In the genomic region with DNA sequence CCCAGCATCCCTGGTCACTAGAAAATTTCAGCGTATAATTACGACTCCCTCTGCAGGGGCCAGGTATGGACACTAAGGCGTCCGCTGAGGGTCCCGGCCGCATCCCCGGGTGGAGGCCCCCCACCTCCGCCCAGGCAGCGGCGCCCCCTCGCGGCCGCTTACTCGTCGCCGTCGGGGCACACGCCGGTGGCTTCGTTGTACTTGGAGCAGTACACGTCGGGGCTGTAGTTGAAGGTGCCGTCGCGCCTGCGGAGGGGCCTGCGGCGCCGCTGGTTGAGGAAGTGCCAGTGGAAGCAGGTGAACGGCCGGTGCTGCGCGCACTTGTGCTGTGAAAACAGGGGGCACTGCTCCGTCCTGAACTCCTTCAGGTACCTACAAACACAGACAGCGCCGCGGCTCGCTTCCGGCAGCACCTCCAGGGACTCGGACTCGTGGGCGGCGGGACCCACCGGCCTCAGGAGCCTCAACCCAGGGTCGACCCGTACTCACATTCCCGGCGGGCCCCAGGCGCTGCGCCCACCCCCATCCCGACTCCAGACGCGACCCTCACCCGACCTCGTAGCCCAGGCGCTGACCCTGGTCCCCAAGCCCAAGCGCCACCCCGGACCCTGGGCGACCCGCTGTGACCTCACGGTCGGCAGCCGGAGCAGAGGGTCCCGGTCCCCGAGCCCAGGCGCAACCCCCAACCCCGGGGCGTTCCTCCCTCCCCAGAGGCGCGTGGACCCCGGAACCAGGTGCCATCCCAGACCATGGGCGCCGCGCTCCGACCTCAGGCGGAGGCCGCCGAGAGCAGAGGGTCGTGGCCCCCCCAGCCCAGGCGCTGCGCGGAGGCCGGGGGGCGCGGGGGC, we compare ENCODE assay signal across 8 cellular contexts. TPM values are rescaled to one million over a fixed set of nuclear protein-coding genes. Genes with fewer than 3 reads are reported as not detected.
A peak's percentile ranks its signal among the peaks of the same experiment; 100 is the strongest.
DNase-seq lines count a peak whose midpoint lies in the region; ATAC-seq and TF ChIP-seq lines count a peak whose summit lies in the region.

No MANE protein-coding gene starts in this region.

- no peaks in the 10 kb centered on the region for H3K4me1 ChIP-seq in colonic mucosa

- H3K27me3 ChIP-seq in colonic mucosa = no peaks in the 10 kb centered on the region

- no peak for TF ChIP-seq POLR2A in lower leg skin (IDR thresholded peaks at IDR 0.05)

- peak; percentile 75 for DNase-seq in COLO668 (lab: John Stamatoyannopoulos, UW; ENCODE audit: unreplicated experiment)
- DNase-seq in NCI-H1105 (lab: John Stamatoyannopoulos, UW) = peak; percentile 16
- peak; percentile 50 for DNase-seq in activated CD4-positive, alpha-beta T cell treated with anti-CD3 and anti-CD28 coated beads for 1 hour
- peak; percentile 73 for DNase-seq in colonic mucosa
- DNase-seq in lower leg skin (ENCODE audit: low spot score in 2 of 2) = peak in 1 of 2 donors; percentile 92
- DNase-seq in stimulated activated CD8-positive, alpha-beta memory T cell treated with anti-CD3 and anti-CD28 coated beads, Interleukin-12 subunit alpha, Interleukin-12 subunit beta, amount 100 ng/mL, for 4 hours (ENCODE audit: low read depth) = peak; percentile 45

- H3K27ac ChIP-seq in colonic mucosa = peak overlapping the region; percentile 75

- WGBS in lower leg skin, 2 donors = 3 to 17% methylated on average over 9 to 79 of the region's 85 CpGs

- H3K4me3 ChIP-seq in colonic mucosa = peak overlapping the region; percentile 70
- peak overlapping the region; percentile 88 for H3K4me3 ChIP-seq in lower leg skin (ENCODE audit: low read depth, poor library complexity, severe bottlenecking)

- intact Hi-C loops in colonic mucosa (cut with DNase I) (no loop called here), lower leg skin (cut with DNase I; ENCODE audit: low total_unique reads) (no loop called here)

- H3K9me3 ChIP-seq in colonic mucosa = no peaks in the 10 kb centered on the region

- H3K9ac ChIP-seq in colonic mucosa (ENCODE audit: low read depth in 2 of 2, low read length in 2 of 2) = peak overlapping the region; percentile 77 to 93

- TF ChIP-seq CTCF in colonic mucosa (IDR thresholded peaks at IDR 0.05) (peak; percentile 65), lower leg skin (IDR thresholded peaks at IDR 0.05) (no peak)

- no peaks in the 10 kb centered on the region for H3K36me3 ChIP-seq in colonic mucosa

- ATAC-seq in GM21576 (IDR thresholded peaks at IDR 0.05; ENCODE audit: unreplicated experiment) (peak; percentile 36), GM18873 (IDR thresholded peaks at IDR 0.05; ENCODE audit: low FRiP score, unreplicated experiment) (no peak)

RNA-seq across cellular contexts. Expression of gene UNKL, which starts 0.6 kb away (rescaled TPM):
- 10 to 100 TPM; 11.1 to 11.8 TPM for total RNA-seq in colonic mucosa
- 10 to 100 TPM; 25.7 to 63.4 (median 36.6) TPM for total RNA-seq in lower leg skin

RNA-seq across cellular contexts. Expression of gene UQCC4, which starts 6.6 kb away (rescaled TPM):
- 10 to 100 TPM; 14.0 to 21.6 TPM for total RNA-seq in colonic mucosa
- 10 to 100 TPM; 17.5 to 28.9 (median 21.7) TPM for total RNA-seq in lower leg skin

RNA-seq across cellular contexts. Expression of gene PERCC1, which starts 17.0 kb away (rescaled TPM):
- total RNA-seq in colonic mucosa = under 1 TPM; 0.27 TPM
- not detected for total RNA-seq in lower leg skin

RNA-seq across cellular contexts. Expression of gene CCDC154, which starts 30.4 kb away (rescaled TPM):
- total RNA-seq in colonic mucosa = 1 to 10 TPM in 1 of 2 donors, under 1 TPM in 1; 0.56 to 1.6 TPM
- under 1 TPM in 3 of 4 donors, not detected in 1; 0.49 to 0.61 (median 0.52) TPM for total RNA-seq in lower leg skin
